1 cellular context compared by ENCODE assay signal in genomic region chr2:231890896-231891513, GRCh38.
TF ChIP-seq lines count a peak whose summit lies in the region.

No MANE protein-coding gene starts in this region.

TF ChIP-seq in HepG2, 621 proteins besides CTCF, POLR2A, EP300 and RAD21 (continued from another document):
- TF ChIP-seq THAP9 (CRISPR knock-in tag; IDR thresholded peaks at IDR 0.05; ENCODE audit: borderline replicate concordance) = no peak
- TF ChIP-seq NFIC (IDR thresholded peaks at IDR 0.05; ENCODE audit: low read length) = 0 out of 2 replicates have a peak, but pooled peaks have one; percentile 25
- TF ChIP-seq ZBTB39 (CRISPR knock-in tag; IDR thresholded peaks at IDR 0.05) = no peak
